18 cellular contexts compared by ENCODE assay signal in the genomic region with DNA sequence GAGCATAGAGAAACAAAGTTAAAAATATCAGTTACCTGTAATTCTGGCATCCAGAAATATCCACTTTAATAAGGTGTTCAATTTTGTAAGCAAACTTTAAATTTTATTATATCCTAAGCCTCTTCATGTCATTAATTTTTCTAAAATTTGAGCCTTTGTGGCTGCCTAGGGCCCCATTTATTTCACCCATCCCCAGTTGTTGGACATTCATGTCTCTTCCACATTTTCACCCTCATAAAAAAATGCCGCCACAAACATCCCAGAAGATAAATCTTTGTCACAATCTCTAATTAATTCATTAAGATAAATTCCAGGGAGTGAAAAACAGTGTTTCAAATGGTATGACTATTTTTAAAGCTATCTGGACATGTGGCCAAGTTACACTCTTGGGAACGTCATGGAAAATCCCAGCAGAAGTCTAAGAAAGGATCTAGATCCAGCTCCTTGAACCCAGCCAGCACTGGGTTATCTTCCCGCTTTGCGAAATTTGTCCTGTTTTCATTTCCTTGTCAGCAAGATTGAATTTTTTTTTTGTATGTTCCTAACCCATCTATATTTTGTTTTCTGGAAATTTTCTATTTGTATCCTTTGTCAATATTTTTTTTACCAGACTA.
DNase-seq lines count a peak whose midpoint lies in the region; ATAC-seq and TF ChIP-seq lines count a peak whose summit lies in the region.
"Had no signal": no experiment of that assay in that cellular context is flagged by ENCODE, and none has a peak within 500 bp of the region (broad histone marks: within the 10 kb centered on the region; RNA-seq: fewer than 3 reads in every experiment).

No MANE protein-coding gene starts in this region.

- no peaks in the 10 kb centered on the region for H3K79me2 ChIP-seq in fibroblast of lung (ENCODE audit: control insufficient read depth, insufficient read depth, low read length)

- H3K9me3 Mint-ChIP-seq in mesothelial cell of epicardium = no peaks in the 10 kb centered on the region
- H3K9me3 Mint-ChIP-seq: activated B cell treated with CpG ODN at 0.5 μM for 24 hours; activated naive CD8-positive, alpha-beta T cell treated with anti-CD3 and anti-CD28 coated beads, Interleukin-2, amount 10 ng/mL, durations not matched to agents 7 days and 5 days; HFFc6; memory B cell had no signal

- H3K27ac Mint-ChIP-seq in mesothelial cell of epicardium = peak overlapping the region; percentile 84
- H3K27ac Mint-ChIP-seq: activated B cell treated with CpG ODN at 0.5 μM for 24 hours; activated naive CD8-positive, alpha-beta T cell treated with anti-CD3 and anti-CD28 coated beads, Interleukin-2, amount 10 ng/mL, durations not matched to agents 7 days and 5 days; HFFc6; memory B cell had no signal

- peak; percentile 94 for DNase-seq in amniotic epithelial cell (ENCODE audit: low read depth)
- DNase-seq in fibroblast of lung (ENCODE audit: low read depth in 2 of 2) = peak; percentile 37 to 86
- DNase-seq in mesothelial cell of epicardium (ENCODE audit: low spot score in 2 of 2, unreplicated experiment in 2 of 2) = no peak
- DNase-seq in thoracic aorta (ENCODE audit: low spot score) = no peak
- no peak for DNase-seq in GDM1 (lab: John Stamatoyannopoulos, UW)
- no peak for DNase-seq in occipital lobe (lab: John Stamatoyannopoulos, UW)
- no peak for DNase-seq in iPS-NIHi7 (ENCODE audit: extremely low spot score)
- no peak for DNase-seq in AML-193 (lab: John Stamatoyannopoulos, UW)
- DNase-seq: activated B cell treated with CpG ODN at 0.5 μM for 24 hours; activated naive CD8-positive, alpha-beta T cell treated with anti-CD3 and anti-CD28 coated beads, Interleukin-2, amount 10 ng/mL, durations not matched to agents 7 days and 5 days; effector CD8-positive, alpha-beta T cell; HFFc6; hippocampal formation; NCI-H1092; NCI-H226; stimulated activated CD4-positive, alpha-beta T cell treated with anti-CD3 and anti-CD28 coated beads, Interleukin-4, amount 100 ng/mL, for 4 hours; stimulated activated naive CD4-positive, alpha-beta T cell treated with Interleukin-2 at 50 U/mL for 16 hours had no signal

- H3K4me2 ChIP-seq in fibroblast of lung (ENCODE audit: extremely low read depth, insufficient read depth, low read length) = no peak overlapping the region

- no peak overlapping the region for H3K27ac ChIP-seq in fibroblast of lung (ENCODE audit: insufficient read depth, low read length)
- H3K27ac ChIP-seq in thoracic aorta = peak overlapping the region; percentile 87 to 95

- H3K27me3 ChIP-seq in fibroblast of lung (ENCODE audit: control insufficient read depth, insufficient read depth, low read length) (no peaks in the 10 kb centered on the region), thoracic aorta (replicated peaks; ENCODE audit: insufficient read depth) (no peaks in the 10 kb centered on the region)

- no peaks in the 10 kb centered on the region for H4K20me1 ChIP-seq in fibroblast of lung (ENCODE audit: control insufficient read depth, extremely low read depth, insufficient read depth, low read length)

- TF ChIP-seq CTCF in fibroblast of lung (conservative IDR thresholded peaks at IDR 0.05 in 1 of 2, IDR thresholded peaks at IDR 0.05 in 1 of 2; ENCODE audit: low read depth in 1 of 2, low read length in 2 of 2) (no peak), mesothelial cell of epicardium (IDR thresholded peaks at IDR 0.05; ENCODE audit: unreplicated experiment) (no peak), thoracic aorta (IDR thresholded peaks at IDR 0.05) (no peak)

- H3K27me3 Mint-ChIP-seq in mesothelial cell of epicardium (ENCODE audit: low read depth) = no peaks in the 10 kb centered on the region
- H3K27me3 Mint-ChIP-seq: activated B cell treated with CpG ODN at 0.5 μM for 24 hours had no signal

- no peaks in the 10 kb centered on the region for H3K36me3 ChIP-seq in fibroblast of lung (ENCODE audit: control insufficient read depth, insufficient read depth, low read length)
- H3K36me3 ChIP-seq in thoracic aorta = no peaks in the 10 kb centered on the region

- H3K4me3 ChIP-seq in fibroblast of lung (replicated peaks in 1 of 4; ENCODE audit: control extremely low read depth in 1 of 4, insufficient read depth in 1 of 4, low read depth in 3 of 4, low read length in 4 of 4) (no peak overlapping the region), thoracic aorta (peak overlapping the region; percentile 41)

- H3K4me1 Mint-ChIP-seq in mesothelial cell of epicardium = peaks cover 33% of the 10 kb centered on the region

- no peak overlapping the region for H3K4me3 Mint-ChIP-seq in mesothelial cell of epicardium
- H3K4me3 Mint-ChIP-seq: activated B cell treated with CpG ODN at 0.5 μM for 24 hours; activated naive CD8-positive, alpha-beta T cell treated with anti-CD3 and anti-CD28 coated beads, Interleukin-2, amount 10 ng/mL, durations not matched to agents 7 days and 5 days; HFFc6; memory B cell had no signal

- peak; percentile 89 for ATAC-seq in thoracic aorta (ENCODE audit: insufficient number of reproducible peaks, low FRiP score, low read depth)

- H3K9me3 ChIP-seq in fibroblast of lung (ENCODE audit: control insufficient read depth, insufficient read depth, low read depth, low read length) (no peaks in the 10 kb centered on the region), thoracic aorta (no peaks in the 10 kb centered on the region)

- no peaks in the 10 kb centered on the region for H3K36me3 Mint-ChIP-seq in mesothelial cell of epicardium
- H3K36me3 Mint-ChIP-seq: activated naive CD8-positive, alpha-beta T cell treated with anti-CD3 and anti-CD28 coated beads, Interleukin-2, amount 10 ng/mL, durations not matched to agents 7 days and 5 days; memory B cell had no signal

- H3K9ac ChIP-seq in fibroblast of lung (ENCODE audit: insufficient read depth, low read length) = no peak overlapping the region

- no peak overlapping the region for H2AFZ ChIP-seq in fibroblast of lung (ENCODE audit: low read length)

- H3K4me1 ChIP-seq in fibroblast of lung (ENCODE audit: control insufficient read depth, extremely low read depth, insufficient read depth, low read length) (no peaks in the 10 kb centered on the region), thoracic aorta (ENCODE audit: control insufficient read depth in 1 of 2, low read depth in 2 of 2) (peaks cover 35 to 86% of the 10 kb centered on the region in 2 donors)

Comparison
In these comparisons a context has a peak if more than half of its experiments do, and no peak if none do; other contexts are left out.
1. DNase-seq: peak in amniotic epithelial cell (single experiment) and fibroblast of lung (2 of 2); none in mesothelial cell of epicardium (0 of 2), thoracic aorta (single experiment), GDM1 (single experiment), occipital lobe (single experiment), iPS-NIHi7 (single experiment) and AML-193 (0 of 2).